12 cellular contexts compared by ENCODE assay signal in the genomic region with DNA sequence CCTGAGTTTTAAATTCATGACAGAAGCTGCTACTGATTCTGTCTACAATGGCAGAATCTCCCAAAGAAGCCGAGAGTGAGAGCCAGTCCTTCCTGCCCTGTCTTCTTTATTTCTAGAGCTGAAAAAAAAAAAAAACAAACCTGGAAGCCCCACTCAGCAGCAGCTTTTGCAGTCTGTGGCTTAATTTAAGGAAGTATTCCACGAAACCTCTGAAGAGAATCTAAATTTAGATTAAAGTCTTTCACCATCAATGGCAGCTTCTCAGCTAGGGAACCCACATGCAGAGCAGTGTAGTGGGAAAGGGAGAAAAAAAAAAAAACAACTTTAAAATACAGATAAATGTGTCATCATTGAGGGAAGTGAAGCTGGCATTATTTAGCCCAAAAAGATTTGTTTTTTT. TPM values are rescaled to one million over a fixed set of nuclear protein-coding genes. Genes with fewer than 3 reads are reported as not detected.
DNase-seq lines count a peak whose midpoint lies in the region; ATAC-seq lines count a peak whose summit lies in the region.
"Had no signal": no experiment of that assay in that cellular context is flagged by ENCODE, and none has a peak within 500 bp of the region (broad histone marks: within the 10 kb centered on the region; RNA-seq: fewer than 3 reads in every experiment).

No MANE protein-coding gene starts in this region.

- peak overlapping the region; percentile 36 for H3K27ac ChIP-seq in layer of hippocampus (ENCODE audit: low read depth, low read length)
- peak overlapping the region; percentile 3 for H3K27ac ChIP-seq in substantia nigra (ENCODE audit: low read depth, low read length, poor library complexity, severe bottlenecking)
- H3K27ac ChIP-seq: pancreas had no signal

- DNase-seq in KBM-7 (peak; percentile 90), amniotic epithelial cell (ENCODE audit: low read depth) (peak; percentile 32), substantia nigra (lab: John Stamatoyannopoulos, UW) (no peak), DMS53 treated with DMSO at 0.1 percent for 48 hours (lab: John Stamatoyannopoulos, UW; ENCODE audit: unreplicated experiment) (no peak), posterior vena cava (ENCODE audit: low spot score) (no peak), DMS79 (lab: John Stamatoyannopoulos, UW) (no peak)
- DNase-seq: activated CD4-positive, alpha-beta T cell treated with anti-CD3 and anti-CD28 coated beads for 48 hours; activated naive CD4-positive, alpha-beta T cell treated with Interleukin-2 at 50 U/mL for 16 hours; pancreas; SHP77 had no signal

- no peaks in the 10 kb centered on the region for H3K27me3 ChIP-seq in layer of hippocampus (ENCODE audit: control insufficient read depth, insufficient read depth, low read length)
- H3K27me3 ChIP-seq: pancreas had no signal

- intact Hi-C loops in posterior vena cava (cut with DNase I) = loop anchor here in 1 of 2 donors (10.0 kb wide), 1 partner anchor 76 kb away; no protein-coding TSS in a partner anchor

- in situ Hi-C loops in KBM-7 (cut with MboI; ENCODE audit: low pct_unique_long_range_greater_than_20kb, low sequenced_read_pairs) = no loop called here

- ATAC-seq in GM21529 (IDR thresholded peaks at IDR 0.05; ENCODE audit: unreplicated experiment) = no peak

RNA-seq across cellular contexts. Expression of gene SMURF1, which starts 23.4 kb away (rescaled TPM):
- total RNA-seq in posterior vena cava = 10 to 100 TPM; 25.0 to 27.2 TPM

Comparison
In these comparisons a context has a peak if more than half of its experiments do, and no peak if none do; other contexts are left out.
1. DNase-seq: peak in KBM-7 (single experiment) and amniotic epithelial cell (single experiment); none in substantia nigra (0 of 49), DMS53 treated with DMSO at 0.1 percent for 48 hours (single experiment), posterior vena cava (single experiment) and DMS79 (single experiment).